Comparison of ENCODE assay signal across 24 cellular contexts in genomic region chr13:97283888-97284287, GRCh38.
A peak's percentile ranks its signal among the peaks of the same experiment; 100 is the strongest.
DNase-seq lines count a peak whose midpoint lies in the region; ATAC-seq, FAIRE-seq and TF ChIP-seq lines count a peak whose summit lies in the region.
"Had no signal": no experiment of that assay in that cellular context is flagged by ENCODE, and none has a peak within 500 bp of the region (broad histone marks: within the 10 kb centered on the region; RNA-seq: fewer than 3 reads in every experiment).

No MANE protein-coding gene starts in this region.

- H3K27ac ChIP-seq in astrocyte (ENCODE audit: low read depth, low read length): no peak overlapping the region
- peak overlapping the region; percentile 20 for H3K27ac ChIP-seq in subcutaneous abdominal adipose tissue (ENCODE audit: low read depth, low read length)
- no peak overlapping the region for H3K27ac ChIP-seq in thyroid gland
- H3K27ac ChIP-seq in SJCRH30: no peak overlapping the region
- H3K27ac ChIP-seq: spleen had no signal

- TF ChIP-seq CTCF in astrocyte (IDR thresholded peaks at IDR 0.05; ENCODE audit: insufficient read depth, low read depth, low read length) (no peak), thyroid gland (IDR thresholded peaks at IDR 0.05) (no peak)

- H3K4me2 ChIP-seq in astrocyte (ENCODE audit: low read length): no peak overlapping the region

- DNase-seq in astrocyte (ENCODE audit: low read depth) (no peak), thyroid gland (no peak), SJCRH30 (no peak)
- DNase-seq in activated naive CD4-positive, alpha-beta T cell treated with anti-CD3 and anti-CD28 coated beads, Interleukin-2, amount 10 ng/mL, durations not matched to agents 7 days and 5 days: no peak
- DNase-seq: activated CD4-positive, alpha-beta memory T cell treated with anti-CD3 and anti-CD28 coated beads, Interleukin-2, amount 10 ng/mL, durations not matched to agents 7 days and 5 days; activated naive CD4-positive, alpha-beta T cell treated with anti-CD3 and anti-CD28 coated beads, Interleukin-2, amount 50 U/mL, for 16 hours; activated T-cell treated with anti-CD3 and anti-CD28 coated beads, Interleukin-2, amount 50 U/mL, for 1 hour; AML-193; COR-L47; EL; heart left ventricle; mucosa of descending colon; NCI-H1417; NCI-H2171; NCI-H526; OCI-M1; SIG-M5; spleen; stimulated activated CD4-positive, alpha-beta T cell treated with anti-CD3 and anti-CD28 coated beads, Interleukin-4, amount 100 ng/mL, for 4 hours had no signal

- H3K27me3 Mint-ChIP-seq in astrocyte (ENCODE audit: low read depth, unreplicated experiment): no peaks in the 10 kb centered on the region
- no peaks in the 10 kb centered on the region for H3K27me3 Mint-ChIP-seq in activated naive CD4-positive, alpha-beta T cell treated with anti-CD3 and anti-CD28 coated beads, Interleukin-2, amount 10 ng/mL, durations not matched to agents 7 days and 5 days
- H3K27me3 Mint-ChIP-seq: activated CD4-positive, alpha-beta memory T cell treated with anti-CD3 and anti-CD28 coated beads, Interleukin-2, amount 10 ng/mL, durations not matched to agents 7 days and 5 days had no signal

- H3K4me3 ChIP-seq in astrocyte (ENCODE audit: insufficient read depth, low read depth, low read length): no peak overlapping the region
- no peak overlapping the region for H3K4me3 ChIP-seq in subcutaneous abdominal adipose tissue (ENCODE audit: low read depth in 1 of 5, low read length in 5 of 5)
- no peak overlapping the region for H3K4me3 ChIP-seq in thyroid gland (replicated peaks in 1 of 3)
- H3K4me3 ChIP-seq in SJCRH30: no peak overlapping the region
- H3K4me3 ChIP-seq: heart left ventricle, mucosa of descending colon, spleen had no signal

- ATAC-seq in GM18870 (IDR thresholded peaks at IDR 0.05; ENCODE audit: unreplicated experiment): peak; percentile 61
- peak; percentile 58 for ATAC-seq in HG02943 (IDR thresholded peaks at IDR 0.05; ENCODE audit: low read depth, unreplicated experiment)
- ATAC-seq: mucosa of descending colon had no signal

- H3K9me3 Mint-ChIP-seq in astrocyte (ENCODE audit: unreplicated experiment): no peaks in the 10 kb centered on the region
- no peaks in the 10 kb centered on the region for H3K9me3 Mint-ChIP-seq in activated naive CD4-positive, alpha-beta T cell treated with anti-CD3 and anti-CD28 coated beads, Interleukin-2, amount 10 ng/mL, durations not matched to agents 7 days and 5 days
- H3K9me3 Mint-ChIP-seq: activated CD4-positive, alpha-beta memory T cell treated with anti-CD3 and anti-CD28 coated beads, Interleukin-2, amount 10 ng/mL, durations not matched to agents 7 days and 5 days; T-helper 1 cell treated with Interleukin-12 subunit alpha and Interleukin-12 subunit beta and Interleukin-4 antibody, amounts not matched to agents 30 μg/mL and 1 μg/mL, for 36 hours had no signal

- 90 to 95% methylated on average over 2 of the region's 2 CpGs for WGBS in thyroid gland, 2 donors

- H3K4me3 Mint-ChIP-seq in astrocyte (ENCODE audit: unreplicated experiment): peak overlapping the region; percentile 12
- H3K4me3 Mint-ChIP-seq in activated naive CD4-positive, alpha-beta T cell treated with anti-CD3 and anti-CD28 coated beads, Interleukin-2, amount 10 ng/mL, durations not matched to agents 7 days and 5 days: no peak overlapping the region
- H3K4me3 Mint-ChIP-seq: activated CD4-positive, alpha-beta memory T cell treated with anti-CD3 and anti-CD28 coated beads, Interleukin-2, amount 10 ng/mL, durations not matched to agents 7 days and 5 days; T-helper 1 cell treated with Interleukin-12 subunit alpha and Interleukin-12 subunit beta and Interleukin-4 antibody, amounts not matched to agents 30 μg/mL and 1 μg/mL, for 36 hours had no signal

- peaks cover 89% of the 10 kb centered on the region for H3K79me2 ChIP-seq in astrocyte (ENCODE audit: insufficient read depth, low read length)

- H2AFZ ChIP-seq in astrocyte (ENCODE audit: low read depth, low read length): no peak overlapping the region

- peaks cover 54% of the 10 kb centered on the region for H3K4me1 Mint-ChIP-seq in astrocyte (ENCODE audit: low read depth, unreplicated experiment)
- peaks cover 2% of the 10 kb centered on the region for H3K4me1 Mint-ChIP-seq in activated naive CD4-positive, alpha-beta T cell treated with anti-CD3 and anti-CD28 coated beads, Interleukin-2, amount 10 ng/mL, durations not matched to agents 7 days and 5 days

- peaks cover 12% of the 10 kb centered on the region for H3K36me3 Mint-ChIP-seq in astrocyte (ENCODE audit: low read depth, unreplicated experiment)
- peaks cover 2% of the 10 kb centered on the region for H3K36me3 Mint-ChIP-seq in activated naive CD4-positive, alpha-beta T cell treated with anti-CD3 and anti-CD28 coated beads, Interleukin-2, amount 10 ng/mL, durations not matched to agents 7 days and 5 days

- H3K27ac Mint-ChIP-seq in astrocyte (ENCODE audit: unreplicated experiment): no peak overlapping the region
- no peak overlapping the region for H3K27ac Mint-ChIP-seq in activated naive CD4-positive, alpha-beta T cell treated with anti-CD3 and anti-CD28 coated beads, Interleukin-2, amount 10 ng/mL, durations not matched to agents 7 days and 5 days
- H3K27ac Mint-ChIP-seq: activated CD4-positive, alpha-beta memory T cell treated with anti-CD3 and anti-CD28 coated beads, Interleukin-2, amount 10 ng/mL, durations not matched to agents 7 days and 5 days; T-helper 1 cell treated with Interleukin-12 subunit alpha and Interleukin-12 subunit beta and Interleukin-4 antibody, amounts not matched to agents 30 μg/mL and 1 μg/mL, for 36 hours had no signal

- CTCF ChIA-PET in activated naive CD4-positive, alpha-beta T cell treated with anti-CD3 and anti-CD28 coated beads, Interleukin-2, amount 10 ng/mL, durations not matched to agents 7 days and 5 days (lab: Charles Lee): no interaction called here

- no peak for FAIRE-seq in astrocyte (lab: Jason Lieb, UNC)
- FAIRE-seq: endometrium had no signal

- H3K27me3 ChIP-seq in astrocyte (ENCODE audit: insufficient read depth, low read length) (no peaks in the 10 kb centered on the region), subcutaneous abdominal adipose tissue (ENCODE audit: control insufficient read depth in 5 of 5, insufficient read depth in 4 of 5, low read length in 5 of 5) (no peaks in the 10 kb centered on the region), thyroid gland (no peaks in the 10 kb centered on the region), SJCRH30 (no peaks in the 10 kb centered on the region)
- H3K27me3 ChIP-seq: heart left ventricle, spleen had no signal

- TF ChIP-seq POLR2A in thyroid gland (IDR thresholded peaks at IDR 0.05): no peak

- H4K20me1 ChIP-seq in astrocyte (ENCODE audit: insufficient read depth, low read length): peaks cover 66% of the 10 kb centered on the region

- H3K36me3 ChIP-seq in astrocyte (ENCODE audit: insufficient read depth, low read length) (peaks cover 4% of the 10 kb centered on the region), subcutaneous abdominal adipose tissue (ENCODE audit: control insufficient read depth in 5 of 5, insufficient read depth in 5 of 5, low read length in 5 of 5) (peaks cover 0 to 9% (median 0%) of the 10 kb centered on the region in 5 donors), thyroid gland (no peaks in the 10 kb centered on the region), SJCRH30 (peaks cover 3% of the 10 kb centered on the region)
- H3K36me3 ChIP-seq: heart left ventricle, spleen had no signal

- peaks cover 26% of the 10 kb centered on the region for H3K4me1 ChIP-seq in astrocyte (ENCODE audit: insufficient read depth, low read length)
- peaks cover 2 to 44% (median 39%) of the 10 kb centered on the region in 5 donors for H3K4me1 ChIP-seq in subcutaneous abdominal adipose tissue (ENCODE audit: control insufficient read depth in 5 of 5, insufficient read depth in 5 of 5, low read length in 5 of 5)
- H3K4me1 ChIP-seq in thyroid gland: peaks cover under 1 to 9% of the 10 kb centered on the region in 2 donors
- H3K4me1 ChIP-seq in SJCRH30: peaks cover 22% of the 10 kb centered on the region

- no peaks in the 10 kb centered on the region for H3K9me3 ChIP-seq in astrocyte (ENCODE audit: insufficient read depth, low read depth, low read length)
- no peaks in the 10 kb centered on the region for H3K9me3 ChIP-seq in subcutaneous abdominal adipose tissue (ENCODE audit: control insufficient read depth in 5 of 5, low read length in 5 of 5)
- H3K9me3 ChIP-seq in thyroid gland: no peaks in the 10 kb centered on the region
- 0 out of 2 replicates have a peak, but pooled peaks cover 4% of the 10 kb centered on the region for H3K9me3 ChIP-seq in SJCRH30 (replicated peaks)
- H3K9me3 ChIP-seq: heart left ventricle, mucosa of descending colon, spleen had no signal

- intact Hi-C loops in thyroid gland (cut with DNase I): no loop called here

- no peak overlapping the region for H3K9ac ChIP-seq in astrocyte (ENCODE audit: low read length)
- H3K9ac ChIP-seq in subcutaneous abdominal adipose tissue (ENCODE audit: low read length in 5 of 5): no peak overlapping the region
